In the genomic region with DNA sequence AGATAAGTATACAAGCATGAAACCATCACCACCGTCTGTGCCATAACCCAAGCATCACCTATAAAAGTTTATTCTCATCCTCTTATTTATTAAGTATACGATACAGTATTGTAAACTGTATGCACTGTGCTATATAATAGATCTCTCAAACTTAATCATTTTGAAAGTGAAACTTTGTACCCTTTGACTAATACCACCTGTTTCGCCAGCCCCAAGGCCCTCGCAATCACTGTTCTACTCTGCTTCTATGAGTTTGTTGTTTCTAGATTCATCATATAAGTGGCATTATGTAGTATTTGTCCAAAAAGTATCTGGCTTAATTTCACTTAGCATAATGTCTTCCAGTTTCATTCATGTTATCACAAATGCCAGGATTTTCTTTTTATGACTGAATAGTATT, we compare ENCODE assay signal across 12 cellular contexts.
DNase-seq lines count a peak whose midpoint lies in the region; ATAC-seq and TF ChIP-seq lines count a peak whose summit lies in the region.
"Had no signal": no experiment of that assay in that cellular context is flagged by ENCODE, and none has a peak within 500 bp of the region (broad histone marks: within the 10 kb centered on the region; RNA-seq: fewer than 3 reads in every experiment).

No MANE protein-coding gene starts in this region.

- H3K4me3 ChIP-seq in coronary artery: no peak overlapping the region

- H3K36me3 Mint-ChIP-seq in natural killer cell treated with Interleukin-12 subunit alpha and Interleukin-12 subunit beta and Interleukin-15 and Interleukin-18, amount 100 ng/mL, for 72 hours: peaks cover 5% of the 10 kb centered on the region
- H3K36me3 Mint-ChIP-seq in natural killer cell: no peaks in the 10 kb centered on the region

- no peak for DNase-seq in natural killer cell treated with Interleukin-12 subunit alpha and Interleukin-12 subunit beta and Interleukin-15 and Interleukin-18, amount 100 ng/mL, for 72 hours (ENCODE audit: low spot score)
- DNase-seq in natural killer cell (no peak), HT-29 (ENCODE audit: low spot score) (no peak), coronary artery (ENCODE audit: low spot score) (no peak), NCI-H345 (lab: John Stamatoyannopoulos, UW) (no peak)
- no peak for DNase-seq in stimulated activated naive CD8-positive, alpha-beta T cell treated with anti-CD3 and anti-CD28 coated beads, Interleukin-15, Interleukin-2, amounts not matched to agents 100 U/mL and 50 U/mL, for 24 hours
- DNase-seq: NCI-H446 treated with DMSO at 0.1 percent for 48 hours, small intestine had no signal

- no peak overlapping the region for H3K4me3 Mint-ChIP-seq in natural killer cell treated with Interleukin-12 subunit alpha and Interleukin-12 subunit beta and Interleukin-15 and Interleukin-18, amount 100 ng/mL, for 72 hours
- H3K4me3 Mint-ChIP-seq in natural killer cell: no peak overlapping the region
- H3K4me3 Mint-ChIP-seq: dendritic cell treated with granulocyte-macrophage colony-stimulating factor and Interleukin-4, amounts not matched to agents 40 ng/mL and 50 ng/mL, for 4 days had no signal

- ATAC-seq in natural killer cell treated with Interleukin-12 subunit alpha and Interleukin-12 subunit beta and Interleukin-15 and Interleukin-18, amount 100 ng/mL, for 72 hours: peak; percentile 69 to 89
- ATAC-seq in natural killer cell (no peak), GM21528 (IDR thresholded peaks at IDR 0.05; ENCODE audit: low FRiP score, unreplicated experiment) (peak; percentile 97), HG03159 (IDR thresholded peaks at IDR 0.05; ENCODE audit: unreplicated experiment) (peak; percentile 93)
- ATAC-seq in stimulated activated naive CD8-positive, alpha-beta T cell treated with anti-CD3 and anti-CD28 coated beads, Interleukin-15, Interleukin-2, amounts not matched to agents 100 U/mL and 50 U/mL, for 24 hours: peak; percentile 79
- ATAC-seq: SK-N-SH treated with all-trans-retinoic acid at 6 μM for 48 hours had no signal

- no peaks in the 10 kb centered on the region for H3K27me3 Mint-ChIP-seq in natural killer cell treated with Interleukin-12 subunit alpha and Interleukin-12 subunit beta and Interleukin-15 and Interleukin-18, amount 100 ng/mL, for 72 hours
- H3K27me3 Mint-ChIP-seq in natural killer cell (ENCODE audit: low read depth in 2 of 2): no peaks in the 10 kb centered on the region
- H3K27me3 Mint-ChIP-seq: dendritic cell treated with granulocyte-macrophage colony-stimulating factor and Interleukin-4, amounts not matched to agents 40 ng/mL and 50 ng/mL, for 4 days had no signal

- H3K27ac ChIP-seq in coronary artery: no peak overlapping the region

- intact Hi-C loops in natural killer cell (cut with micrococcal nuclease): no loop called here

- no peak for TF ChIP-seq CTCF in natural killer cell (IDR thresholded peaks at IDR 0.05)
- TF ChIP-seq CTCF in coronary artery (IDR thresholded peaks at IDR 0.05): no peak

- H3K4me1 Mint-ChIP-seq in natural killer cell treated with Interleukin-12 subunit alpha and Interleukin-12 subunit beta and Interleukin-15 and Interleukin-18, amount 100 ng/mL, for 72 hours (ENCODE audit: low read depth in 2 of 2): peaks cover 14 to 25% of the 10 kb centered on the region in 2 donors
- H3K4me1 Mint-ChIP-seq in natural killer cell: peaks cover 10 to 19% of the 10 kb centered on the region in 2 donors

- H3K9me3 Mint-ChIP-seq in natural killer cell treated with Interleukin-12 subunit alpha and Interleukin-12 subunit beta and Interleukin-15 and Interleukin-18, amount 100 ng/mL, for 72 hours: no peaks in the 10 kb centered on the region
- H3K9me3 Mint-ChIP-seq in natural killer cell: no peaks in the 10 kb centered on the region
- H3K9me3 Mint-ChIP-seq: dendritic cell treated with granulocyte-macrophage colony-stimulating factor and Interleukin-4, amounts not matched to agents 40 ng/mL and 50 ng/mL, for 4 days had no signal

- no peak overlapping the region for H3K27ac Mint-ChIP-seq in natural killer cell treated with Interleukin-12 subunit alpha and Interleukin-12 subunit beta and Interleukin-15 and Interleukin-18, amount 100 ng/mL, for 72 hours
- H3K27ac Mint-ChIP-seq in natural killer cell: no peak overlapping the region
- H3K27ac Mint-ChIP-seq: dendritic cell treated with granulocyte-macrophage colony-stimulating factor and Interleukin-4, amounts not matched to agents 40 ng/mL and 50 ng/mL, for 4 days had no signal

Comparison
In these comparisons a context has a peak if more than half of its experiments do, and no peak if none do; other contexts are left out.
1. ATAC-seq: peak in natural killer cell treated with Interleukin-12 subunit alpha and Interleukin-12 subunit beta and Interleukin-15 and Interleukin-18, amount 100 ng/mL, for 72 hours (2 of 2), GM21528 (single experiment), HG03159 (single experiment) and stimulated activated naive CD8-positive, alpha-beta T cell treated with anti-CD3 and anti-CD28 coated beads, Interleukin-15, Interleukin-2, amounts not matched to agents 100 U/mL and 50 U/mL, for 24 hours (single experiment); none in natural killer cell (0 of 3).